ENCODE assay signal across 9 cellular contexts in the genomic region with DNA sequence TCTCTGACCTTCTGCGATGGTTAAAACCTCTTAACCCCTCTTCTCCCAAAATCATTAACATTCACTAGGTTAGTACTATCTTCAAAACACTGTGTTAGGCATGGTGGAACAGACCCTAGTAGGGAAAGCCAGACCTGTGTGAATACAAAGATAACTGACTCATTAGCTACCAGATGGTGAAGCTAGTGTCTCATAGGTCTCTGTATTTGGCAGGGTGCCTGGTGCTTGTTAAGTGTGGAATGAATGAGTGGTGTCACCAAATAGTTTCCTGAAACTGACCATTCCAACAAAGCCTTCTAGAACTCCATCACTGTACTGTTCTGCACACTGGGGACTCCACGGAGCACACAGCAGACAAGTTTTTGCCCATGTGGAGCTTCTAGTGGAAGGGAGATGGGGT. TPM values are rescaled to one million over a fixed set of nuclear protein-coding genes. Genes with fewer than 3 reads are reported as not detected.
DNase-seq lines count a peak whose midpoint lies in the region; ATAC-seq, FAIRE-seq and TF ChIP-seq lines count a peak whose summit lies in the region.
"Had no signal": no experiment of that assay in that cellular context is flagged by ENCODE, and none has a peak within 500 bp of the region (broad histone marks: within the 10 kb centered on the region; RNA-seq: fewer than 3 reads in every experiment).

No MANE protein-coding gene starts in this region.

- peak; percentile 79 for DNase-seq in DMS153 (lab: John Stamatoyannopoulos, UW)
- peak; percentile 59 for DNase-seq in LoVo (ENCODE audit: low spot score)
- peak; percentile 91 for DNase-seq in astrocyte (ENCODE audit: low read depth)
- DNase-seq in mucosa of descending colon = peak in 1 of 3 donors; percentile 40
- no peak for DNase-seq in activated CD4-positive, CD25-positive, alpha-beta regulatory T cell treated with anti-CD3 and anti-CD28 coated beads, Interleukin-2, amount 50 U/mL, for 72 hours
- no peak for DNase-seq in superior temporal gyrus (ENCODE audit: extremely low spot score)
- DNase-seq in NK-92 (lab: John Stamatoyannopoulos, UW; ENCODE audit: unreplicated experiment) = no peak
- DNase-seq: activated T-cell treated with anti-CD3 and anti-CD28 coated beads, Interleukin-2, amount 50 U/mL, for 4 hours had no signal

- peaks cover 12% of the 10 kb centered on the region for H3K36me3 Mint-ChIP-seq in astrocyte (ENCODE audit: low read depth, unreplicated experiment)

- H3K79me2 ChIP-seq in astrocyte (ENCODE audit: insufficient read depth, low read length) = no peaks in the 10 kb centered on the region

- H4K20me1 ChIP-seq in astrocyte (ENCODE audit: insufficient read depth, low read length) = no peaks in the 10 kb centered on the region

- H3K4me3 Mint-ChIP-seq in astrocyte (ENCODE audit: unreplicated experiment) = peak overlapping the region; percentile 47
- H3K4me3 Mint-ChIP-seq: activated T-cell treated with anti-CD3 and anti-CD28 coated beads, Interleukin-2, amount 50 U/mL, for 4 hours had no signal

- H3K4me1 ChIP-seq in astrocyte (ENCODE audit: insufficient read depth, low read length) (peaks cover 10% of the 10 kb centered on the region), mucosa of descending colon (ENCODE audit: low read depth) (peaks cover 41% of the 10 kb centered on the region)

- peak overlapping the region; percentile 50 for H3K27ac Mint-ChIP-seq in astrocyte (ENCODE audit: unreplicated experiment)

- H3K4me3 ChIP-seq in astrocyte (ENCODE audit: insufficient read depth, low read depth, low read length) (no peak overlapping the region), mucosa of descending colon (no peak overlapping the region)

- H3K27me3 Mint-ChIP-seq in astrocyte (ENCODE audit: low read depth, unreplicated experiment) = peaks cover 8% of the 10 kb centered on the region

- H3K9me3 Mint-ChIP-seq in astrocyte (ENCODE audit: unreplicated experiment) = no peaks in the 10 kb centered on the region
- H3K9me3 Mint-ChIP-seq: activated T-cell treated with anti-CD3 and anti-CD28 coated beads, Interleukin-2, amount 50 U/mL, for 4 hours had no signal

- no peaks in the 10 kb centered on the region for H3K27me3 ChIP-seq in astrocyte (ENCODE audit: insufficient read depth, low read length)

- no peak overlapping the region for H3K9ac ChIP-seq in astrocyte (ENCODE audit: low read length)

- no peak overlapping the region for H2AFZ ChIP-seq in astrocyte (ENCODE audit: low read depth, low read length)

- ATAC-seq in mucosa of descending colon (peak; percentile 45), GM18502 (IDR thresholded peaks at IDR 0.05; ENCODE audit: poor library complexity, unreplicated experiment) (no peak)
- ATAC-seq: activated T-cell treated with anti-CD3 and anti-CD28 coated beads, Interleukin-2, amount 50 U/mL, for 4 hours had no signal

- TF ChIP-seq CTCF in astrocyte (IDR thresholded peaks at IDR 0.05; ENCODE audit: insufficient read depth, low read depth, low read length) (no peak), mucosa of descending colon (IDR thresholded peaks at IDR 0.05) (no peak)

- FAIRE-seq in astrocyte (lab: Jason Lieb, UNC) = peak; percentile 99

- no peaks in the 10 kb centered on the region for H3K9me3 ChIP-seq in astrocyte (ENCODE audit: insufficient read depth, low read depth, low read length)
- no peaks in the 10 kb centered on the region for H3K9me3 ChIP-seq in mucosa of descending colon

- no peaks in the 10 kb centered on the region for H3K36me3 ChIP-seq in astrocyte (ENCODE audit: insufficient read depth, low read length)
- H3K36me3 ChIP-seq in mucosa of descending colon (ENCODE audit: low read depth) = no peaks in the 10 kb centered on the region

- H3K27ac ChIP-seq in astrocyte (ENCODE audit: low read depth, low read length) = no peak overlapping the region

- intact Hi-C loops in mucosa of descending colon (cut with DNase I, micrococcal nuclease) = no loop called here

- H3K4me1 Mint-ChIP-seq in astrocyte (ENCODE audit: low read depth, unreplicated experiment) = peaks cover 22% of the 10 kb centered on the region

- H3K4me2 ChIP-seq in astrocyte (ENCODE audit: low read length) = peak overlapping the region; percentile 36

RNA-seq across cellular contexts. Expression of gene TM9SF3, which starts 27.7 kb away (rescaled TPM):
- total RNA-seq in astrocyte (198 and 200 TPM in 2 replicates), mucosa of descending colon (100 to 1,000 TPM; 188 to 241 (median 212) TPM)

Comparison
In these comparisons a context has a peak if more than half of its experiments do, and no peak if none do; other contexts are left out.
1. DNase-seq: peak in DMS153 (single experiment), LoVo (single experiment) and astrocyte (single experiment); none in activated CD4-positive, CD25-positive, alpha-beta regulatory T cell treated with anti-CD3 and anti-CD28 coated beads, Interleukin-2, amount 50 U/mL, for 72 hours (single experiment), superior temporal gyrus (single experiment) and NK-92 (single experiment).